Comparison of ENCODE assay signal across 13 cellular contexts in genomic region chr14:81509838-81510452, GRCh38. TPM values are rescaled to one million over a fixed set of nuclear protein-coding genes. Genes with fewer than 3 reads are reported as not detected.
DNase-seq lines count a peak whose midpoint lies in the region; ATAC-seq and TF ChIP-seq lines count a peak whose summit lies in the region.
"Had no signal": no experiment of that assay in that cellular context is flagged by ENCODE, and none has a peak within 500 bp of the region (broad histone marks: within the 10 kb centered on the region; RNA-seq: fewer than 3 reads in every experiment).

No MANE protein-coding gene starts in this region.

- H3K27ac ChIP-seq in CD8-positive, alpha-beta memory T cell (ENCODE audit: low read depth, low read length): no peak overlapping the region
- peak overlapping the region; percentile 53 for H3K27ac ChIP-seq in neutrophil
- no peak overlapping the region for H3K27ac ChIP-seq in neural progenitor cell
- H3K27ac ChIP-seq: vagina had no signal

- peak overlapping the region in 1 of 7 donors; percentile 18 for H3K4me3 Mint-ChIP-seq in CD8-positive, alpha-beta memory T cell
- H3K4me3 Mint-ChIP-seq in neural progenitor cell: no peak overlapping the region
- H3K4me3 Mint-ChIP-seq: activated naive CD4-positive, alpha-beta T cell treated with anti-CD3 and anti-CD28 coated beads for 36 hours had no signal

- POLR2A ChIA-PET in CD8-positive, alpha-beta memory T cell (lab: Charles Lee): no interaction called here

- no peak for ATAC-seq in GM18517 (IDR thresholded peaks at IDR 0.05; ENCODE audit: unreplicated experiment)
- no peak for ATAC-seq in HG02840 (IDR thresholded peaks at IDR 0.05; ENCODE audit: low FRiP score, unreplicated experiment)

- no peaks in the 10 kb centered on the region for H3K4me1 ChIP-seq in CD8-positive, alpha-beta memory T cell (ENCODE audit: insufficient read depth, low read length)
- peaks cover 42 to 44% of the 10 kb centered on the region in 2 experiments for H3K4me1 ChIP-seq in neutrophil (ENCODE audit: control insufficient read depth in 1 of 2, insufficient read depth in 1 of 2, low read depth in 1 of 2, low read length in 1 of 2)
- H3K4me1 ChIP-seq in neural progenitor cell: peaks cover 11% of the 10 kb centered on the region

- TF ChIP-seq CTCF in choroid plexus epithelial cell (conservative IDR thresholded peaks at IDR 0.05; ENCODE audit: low read depth, low read length) (no peak), neutrophil (IDR thresholded peaks at IDR 0.05) (no peak), neural progenitor cell (IDR thresholded peaks at IDR 0.05) (no peak)

- peaks cover 5 to 79% (median 22%) of the 10 kb centered on the region in 3 donors for H3K36me3 Mint-ChIP-seq in CD8-positive, alpha-beta memory T cell
- H3K36me3 Mint-ChIP-seq in neural progenitor cell: peaks cover 30% of the 10 kb centered on the region

- no peak for DNase-seq in CD8-positive, alpha-beta memory T cell
- DNase-seq in KBM-7 (peak; percentile 37), choroid plexus epithelial cell (ENCODE audit: low read depth) (peak; percentile 39), MG63 (no peak), neural progenitor cell (ENCODE audit: low spot score) (no peak)
- DNase-seq: activated CD4-positive, CD25-positive, alpha-beta regulatory T cell treated with anti-CD3 and anti-CD28 coated beads, Interleukin-2, amount 50 U/mL, for 72 hours; activated naive CD4-positive, alpha-beta T cell treated with anti-CD3 and anti-CD28 coated beads for 36 hours; effector CD8-positive, alpha-beta T cell; NCI-H1417 treated with DMSO at 0.1 percent for 48 hours had no signal

- H3K79me2 ChIP-seq in neural progenitor cell (ENCODE audit: low read depth): peaks cover 7% of the 10 kb centered on the region

- H3K9me3 Mint-ChIP-seq in CD8-positive, alpha-beta memory T cell: no peaks in the 10 kb centered on the region
- peaks cover 2% of the 10 kb centered on the region for H3K9me3 Mint-ChIP-seq in neural progenitor cell
- H3K9me3 Mint-ChIP-seq: activated naive CD4-positive, alpha-beta T cell treated with anti-CD3 and anti-CD28 coated beads for 36 hours had no signal

- H3K4me1 Mint-ChIP-seq in CD8-positive, alpha-beta memory T cell: peaks cover 41 to 67% (median 59%) of the 10 kb centered on the region in 3 donors
- H3K4me1 Mint-ChIP-seq in neural progenitor cell: peaks cover 19% of the 10 kb centered on the region

- no peaks in the 10 kb centered on the region for H3K27me3 Mint-ChIP-seq in CD8-positive, alpha-beta memory T cell
- peaks cover 2% of the 10 kb centered on the region for H3K27me3 Mint-ChIP-seq in neural progenitor cell (ENCODE audit: insufficient read depth, low read depth)

- H4K20me1 ChIP-seq in neural progenitor cell (ENCODE audit: low read depth): no peaks in the 10 kb centered on the region

- H2AFZ ChIP-seq in neural progenitor cell (replicated peaks): no peak overlapping the region

- no peak overlapping the region for H3K9ac ChIP-seq in neural progenitor cell

- no peaks in the 10 kb centered on the region for H3F3A ChIP-seq in neural progenitor cell (ENCODE audit: low read depth)

- H3K36me3 ChIP-seq in CD8-positive, alpha-beta memory T cell (ENCODE audit: insufficient read depth, low read length): peaks cover 9% of the 10 kb centered on the region
- H3K36me3 ChIP-seq in neutrophil: peaks cover 29% of the 10 kb centered on the region
- H3K36me3 ChIP-seq in MG63: no peaks in the 10 kb centered on the region
- H3K36me3 ChIP-seq in neural progenitor cell: peaks cover 7% of the 10 kb centered on the region

- H3K27ac Mint-ChIP-seq in CD8-positive, alpha-beta memory T cell: peak overlapping the region; percentile 9 to 81 (median 49)
- no peak overlapping the region for H3K27ac Mint-ChIP-seq in neural progenitor cell
- H3K27ac Mint-ChIP-seq: activated naive CD4-positive, alpha-beta T cell treated with anti-CD3 and anti-CD28 coated beads for 36 hours had no signal

- no peak overlapping the region for H3K4me3 ChIP-seq in CD8-positive, alpha-beta memory T cell (ENCODE audit: low read length)
- no peak overlapping the region for H3K4me3 ChIP-seq in choroid plexus epithelial cell (ENCODE audit: low read depth, low read length)
- no peak overlapping the region for H3K4me3 ChIP-seq in neutrophil (ENCODE audit: low read depth in 1 of 2, low read length in 1 of 2)
- no peak overlapping the region for H3K4me3 ChIP-seq in MG63
- H3K4me3 ChIP-seq in neural progenitor cell: no peak overlapping the region
- H3K4me3 ChIP-seq: vagina had no signal

- CTCF ChIA-PET in CD8-positive, alpha-beta memory T cell (lab: Charles Lee): no interaction called here

- in situ Hi-C loops in KBM-7 (cut with MboI; ENCODE audit: low pct_unique_long_range_greater_than_20kb, low sequenced_read_pairs): no loop called here

- H3K27me3 ChIP-seq in CD8-positive, alpha-beta memory T cell (ENCODE audit: insufficient read depth, low read length, poor library complexity, severe bottlenecking): no peaks in the 10 kb centered on the region
- H3K27me3 ChIP-seq in neutrophil: no peaks in the 10 kb centered on the region
- no peaks in the 10 kb centered on the region for H3K27me3 ChIP-seq in MG63
- no peaks in the 10 kb centered on the region for H3K27me3 ChIP-seq in neural progenitor cell
- H3K27me3 ChIP-seq: vagina had no signal

- H3K9me3 ChIP-seq in CD8-positive, alpha-beta memory T cell (ENCODE audit: low read length): no peaks in the 10 kb centered on the region
- H3K9me3 ChIP-seq in neutrophil: no peaks in the 10 kb centered on the region
- H3K9me3 ChIP-seq in MG63: no peaks in the 10 kb centered on the region
- no peaks in the 10 kb centered on the region for H3K9me3 ChIP-seq in neural progenitor cell (ENCODE audit: low read depth)
- H3K9me3 ChIP-seq: vagina had no signal

- H3K4me2 ChIP-seq in neural progenitor cell: no peak overlapping the region

RNA-seq across cellular contexts. Expression of gene SEL1L, which starts 23.7 kb away (rescaled TPM):
- 10 to 100 TPM; 61.4 to 64.8 TPM for total RNA-seq in CD8-positive, alpha-beta memory T cell
- 21.7 TPM for polyA plus RNA-seq in CD8-positive, alpha-beta memory T cell
- 12.0 and 16.9 TPM in 2 replicates for total RNA-seq in MG63 (2014; rRNA removed; shearing (Covaris generic); ENCODE audit: low replicate concordance)
- 21.0 and 28.0 TPM in 2 replicates for total RNA-seq in neural progenitor cell (ENCODE audit: low replicate concordance)

Comparison
In these comparisons a context has a peak if more than half of its experiments do, and no peak if none do; other contexts are left out.
1. DNase-seq: peak in KBM-7 (single experiment) and choroid plexus epithelial cell (single experiment); none in CD8-positive, alpha-beta memory T cell (0 of 5), MG63 (single experiment) and neural progenitor cell (single experiment).